ENCODE assay signal across 27 cellular contexts in genomic region chr5:126126574-126126973, GRCh38.
"Had no signal": no experiment of that assay in that cellular context is flagged by ENCODE, and none has a peak within 500 bp of the region (broad histone marks: within the 10 kb centered on the region; RNA-seq: fewer than 3 reads in every experiment).

No MANE protein-coding gene starts in this region.

- DNase-seq: activated CD4-positive, alpha-beta memory T cell treated with anti-CD3 and anti-CD28 coated beads, Interleukin-2, amount 10 ng/mL, durations not matched to agents 7 days and 5 days; activated CD4-positive, alpha-beta T cell treated with anti-CD3 and anti-CD28 coated beads for 1 hour; activated CD4-positive, alpha-beta T cell treated with anti-CD3 and anti-CD28 coated beads for 4 hours; activated CD4-positive, alpha-beta T cell treated with anti-CD3 and anti-CD28 coated beads, Interleukin-2, amount 10 ng/mL, durations not matched to agents 7 days and 5 days; activated CD4-positive, alpha-beta T cell treated with anti-CD3 and anti-CD28 coated beads, Interleukin-2, amount 50 U/mL, for 4 hours; activated CD8-positive, alpha-beta memory T cell treated with anti-CD3 and anti-CD28 coated beads, Interleukin-2, amount 50 U/mL, for 48 hours; activated gamma-delta T cell; activated naive CD4-positive, alpha-beta T cell; activated naive CD4-positive, alpha-beta T cell treated with anti-CD3 and anti-CD28 coated beads, Interleukin-2, amount 50 U/mL, for 16 hours; activated T-cell treated with anti-CD3 and anti-CD28 coated beads for 4 hours; activated T-cell treated with anti-CD3 and anti-CD28 coated beads, Interleukin-2, amount 50 U/mL, for 24 hours; activated T-cell treated with anti-CD3 and anti-CD28 coated beads, Interleukin-2, amount 50 U/mL, for 72 hours; amniotic stem cell; anterior cingulate cortex; brain microvascular endothelial cell; dorsolateral prefrontal cortex; effector memory CD4-positive, alpha-beta T cell; endodermal cell; esophagus squamous epithelium; head of caudate nucleus; T-helper 2 cell had no signal

- H3K9me3 Mint-ChIP-seq: activated CD4-positive, alpha-beta T cell treated with anti-CD3 and anti-CD28 coated beads, Interleukin-2, amount 10 ng/mL, durations not matched to agents 7 days and 5 days; endodermal cell; WTC11 had no signal

- H3K4me3 Mint-ChIP-seq: activated CD4-positive, alpha-beta memory T cell treated with anti-CD3 and anti-CD28 coated beads, Interleukin-2, amount 10 ng/mL, durations not matched to agents 7 days and 5 days; activated CD4-positive, alpha-beta T cell treated with anti-CD3 and anti-CD28 coated beads, Interleukin-2, amount 10 ng/mL, durations not matched to agents 7 days and 5 days; activated naive CD8-positive, alpha-beta T cell; activated T-cell treated with anti-CD3 and anti-CD28 coated beads, Interleukin-2, amount 50 U/mL, for 24 hours; activated T-cell treated with anti-CD3 and anti-CD28 coated beads, Interleukin-2, amount 50 U/mL, for 72 hours; central memory CD8-positive, alpha-beta T cell; dendritic cell treated with granulocyte-macrophage colony-stimulating factor and Interleukin-4, amounts not matched to agents 40 ng/mL and 50 ng/mL, for 4 days; endodermal cell; WTC11 had no signal

- H3K36me3 ChIP-seq: brain microvascular endothelial cell, esophagus squamous epithelium had no signal

- H3K27ac Mint-ChIP-seq: activated CD4-positive, alpha-beta memory T cell treated with anti-CD3 and anti-CD28 coated beads, Interleukin-2, amount 10 ng/mL, durations not matched to agents 7 days and 5 days; activated CD4-positive, alpha-beta T cell treated with anti-CD3 and anti-CD28 coated beads, Interleukin-2, amount 10 ng/mL, durations not matched to agents 7 days and 5 days; activated naive CD8-positive, alpha-beta T cell; activated T-cell treated with anti-CD3 and anti-CD28 coated beads, Interleukin-2, amount 50 U/mL, for 24 hours; activated T-cell treated with anti-CD3 and anti-CD28 coated beads, Interleukin-2, amount 50 U/mL, for 72 hours; dendritic cell treated with granulocyte-macrophage colony-stimulating factor and Interleukin-4, amounts not matched to agents 40 ng/mL and 50 ng/mL, for 4 days; endodermal cell; WTC11 had no signal

- H3K4me3 ChIP-seq: coronary artery, dorsolateral prefrontal cortex, esophagus squamous epithelium had no signal

- H3K9me3 ChIP-seq: esophagus squamous epithelium had no signal

- H3K27me3 ChIP-seq: brain microvascular endothelial cell, dorsolateral prefrontal cortex, esophagus squamous epithelium had no signal

- H3K36me3 Mint-ChIP-seq: activated naive CD8-positive, alpha-beta T cell; WTC11 had no signal

- H3K27me3 Mint-ChIP-seq: activated CD4-positive, alpha-beta memory T cell treated with anti-CD3 and anti-CD28 coated beads, Interleukin-2, amount 10 ng/mL, durations not matched to agents 7 days and 5 days; activated CD4-positive, alpha-beta T cell treated with anti-CD3 and anti-CD28 coated beads, Interleukin-2, amount 10 ng/mL, durations not matched to agents 7 days and 5 days; activated naive CD8-positive, alpha-beta T cell; activated T-cell treated with anti-CD3 and anti-CD28 coated beads, Interleukin-2, amount 50 U/mL, for 24 hours; central memory CD8-positive, alpha-beta T cell; dendritic cell treated with granulocyte-macrophage colony-stimulating factor and Interleukin-4, amounts not matched to agents 40 ng/mL and 50 ng/mL, for 4 days had no signal

- H3K4me1 Mint-ChIP-seq: activated CD4-positive, alpha-beta memory T cell treated with anti-CD3 and anti-CD28 coated beads, Interleukin-2, amount 10 ng/mL, durations not matched to agents 7 days and 5 days; activated CD4-positive, alpha-beta T cell treated with anti-CD3 and anti-CD28 coated beads, Interleukin-2, amount 10 ng/mL, durations not matched to agents 7 days and 5 days; central memory CD8-positive, alpha-beta T cell had no signal

- H3K27ac ChIP-seq: brain microvascular endothelial cell, coronary artery, dorsolateral prefrontal cortex, esophagus squamous epithelium, VCaP had no signal
